16 cellular contexts compared by ENCODE assay signal in the genomic region with DNA sequence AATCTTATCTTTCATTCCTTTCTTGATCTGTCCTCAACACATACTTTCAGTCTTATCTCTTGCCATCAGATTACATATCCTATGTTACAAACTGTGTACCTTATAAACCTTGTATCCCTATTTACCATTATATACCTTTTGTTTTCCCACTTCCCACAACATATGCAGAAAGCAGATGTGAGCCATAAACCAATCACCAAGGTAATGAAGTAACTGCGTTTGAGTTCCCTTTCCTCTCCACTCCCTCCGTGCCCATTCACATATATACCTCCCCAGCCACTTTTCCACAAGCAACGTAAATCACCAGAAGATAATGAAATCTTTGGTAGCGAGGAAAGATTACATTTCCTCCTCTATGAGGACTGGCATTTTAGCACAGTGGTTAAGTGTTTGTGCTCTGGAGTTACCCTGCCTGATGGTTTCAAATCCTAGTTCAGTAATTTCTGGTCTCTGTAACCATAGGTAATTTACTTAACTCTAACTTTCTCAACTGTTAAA. TPM values are rescaled to one million over a fixed set of nuclear protein-coding genes. Genes with fewer than 3 reads are reported as not detected.
A peak's percentile ranks its signal among the peaks of the same experiment; 100 is the strongest.
DNase-seq lines count a peak whose midpoint lies in the region; ATAC-seq and TF ChIP-seq lines count a peak whose summit lies in the region.
"Had no signal": no experiment of that assay in that cellular context is flagged by ENCODE, and none has a peak within 500 bp of the region (broad histone marks: within the 10 kb centered on the region; RNA-seq: fewer than 3 reads in every experiment).

No MANE protein-coding gene starts in this region.

- H2BK5ac ChIP-seq in H9 (ENCODE audit: insufficient read length, low read length) = no peak overlapping the region

- intact Hi-C loops in uterus (cut with DNase I; ENCODE audit: low total_unique reads) = no loop called here
- intact Hi-C loops in heart right ventricle (cut with DNase I) = no loop called here

- H2BK20ac ChIP-seq in H9 (ENCODE audit: low read depth, low read length, poor library complexity, severe bottlenecking) = no peak overlapping the region

- no peak overlapping the region for H4K8ac ChIP-seq in H9 (replicated peaks; ENCODE audit: insufficient read length, low read depth, low read length)

- H4K5ac ChIP-seq in H9 (ENCODE audit: insufficient read length, low read depth, low read length) = no peak overlapping the region

- H3K23ac ChIP-seq in H9 (ENCODE audit: insufficient read length, low read depth, low read length) = no peak overlapping the region

- WGBS in H9 (ENCODE audit: extremely low coverage, insufficient read length, low lambda C conversion rate) = no CpG with 5 or more reads among the region's 4 CpGs
- 49 to 55% methylated on average over 4 of the region's 4 CpGs for WGBS in heart right ventricle, 2 donors

- H3K36me3 ChIP-seq in uterus (no peaks in the 10 kb centered on the region), heart right ventricle (no peaks in the 10 kb centered on the region), MG63 (no peaks in the 10 kb centered on the region)
- H3K36me3 ChIP-seq: BE2C had no signal

- no peaks in the 10 kb centered on the region for H3K27me3 Mint-ChIP-seq in H9 (ENCODE audit: low read depth)
- H3K27me3 Mint-ChIP-seq in activated naive CD8-positive, alpha-beta T cell treated with anti-CD3 and anti-CD28 coated beads for 36 hours = peaks cover 10% of the 10 kb centered on the region

- DNase-seq in H9 (no peak), SK-N-DZ (ENCODE audit: low spot score) (peak; percentile 90), left kidney (ENCODE audit: low read depth, low spot score) (peak; percentile 46), uterus (no peak), heart right ventricle (no peak), MG63 (no peak)
- DNase-seq in activated naive CD8-positive, alpha-beta T cell treated with anti-CD3 and anti-CD28 coated beads for 36 hours = no peak
- DNase-seq: BE2C; CD4-positive, alpha-beta memory T cell; DMS153; DMS79 treated with DMSO at 0.1 percent for 48 hours; EL had no signal

- no peak overlapping the region for H3K4me3 Mint-ChIP-seq in H9
- H3K4me3 Mint-ChIP-seq in activated naive CD8-positive, alpha-beta T cell treated with anti-CD3 and anti-CD28 coated beads for 36 hours = no peak overlapping the region
- H3K4me3 Mint-ChIP-seq: CD4-positive, alpha-beta memory T cell had no signal

- no peak overlapping the region for H2BK120ac ChIP-seq in H9 (ENCODE audit: low read depth, low read length, poor library complexity, severe bottlenecking)

- H3K4me3 ChIP-seq in uterus (no peak overlapping the region), heart right ventricle (no peak overlapping the region), MG63 (no peak overlapping the region)
- H3K4me3 ChIP-seq: A549 had no signal

- H3K79me1 ChIP-seq in H9 (ENCODE audit: insufficient read depth, low read depth, low read length, poor library complexity, severe bottlenecking) = no peaks in the 10 kb centered on the region

- H4K20me1 ChIP-seq in H9 (ENCODE audit: control insufficient read depth, insufficient read depth, insufficient read length) = no peaks in the 10 kb centered on the region

- H3K27ac ChIP-seq in H9 (ENCODE audit: insufficient read length, low read depth, low read length) (no peak overlapping the region), uterus (peak overlapping the region; percentile 39 to 67), heart right ventricle (no peak overlapping the region)
- H3K27ac ChIP-seq: A549, C4-2B, HL-60 had no signal

- no peak overlapping the region for H3K9ac ChIP-seq in H9 (ENCODE audit: extremely low read depth, insufficient read length, low read length)

- peak overlapping the region; percentile 68 for H2AFZ ChIP-seq in H9 (ENCODE audit: low read length)

- H3K4me2 ChIP-seq in H9 (ENCODE audit: insufficient read depth, insufficient read length, low read length) = no peak overlapping the region
- H3K4me2 ChIP-seq: A549 had no signal

- no peaks in the 10 kb centered on the region for H3K79me2 ChIP-seq in H9 (ENCODE audit: insufficient read depth, low read length)

- no peak for ATAC-seq in heart right ventricle
- ATAC-seq: A549, HCT116 had no signal

- H3K23me2 ChIP-seq in H9 (ENCODE audit: insufficient read length, low read depth, low read length, poor library complexity, severe bottlenecking) = no peaks in the 10 kb centered on the region

- no peak overlapping the region for H2BK15ac ChIP-seq in H9 (ENCODE audit: low read depth, low read length)

- H3K36me3 Mint-ChIP-seq in H9 (ENCODE audit: insufficient read depth in 1 of 3, low read depth in 3 of 3) = no peaks in the 10 kb centered on the region; a peak in 1 of 7 replicates
- H3K36me3 Mint-ChIP-seq in activated naive CD8-positive, alpha-beta T cell treated with anti-CD3 and anti-CD28 coated beads for 36 hours = no peaks in the 10 kb centered on the region
- H3K36me3 Mint-ChIP-seq: CD4-positive, alpha-beta memory T cell had no signal

- no peaks in the 10 kb centered on the region; a peak in 1 of 5 replicates for H3K9me3 Mint-ChIP-seq in H9
- no peaks in the 10 kb centered on the region for H3K9me3 Mint-ChIP-seq in activated naive CD8-positive, alpha-beta T cell treated with anti-CD3 and anti-CD28 coated beads for 36 hours
- H3K9me3 Mint-ChIP-seq: CD4-positive, alpha-beta memory T cell had no signal

- TF ChIP-seq CTCF in H9 (conservative IDR thresholded peaks at IDR 0.05) (no peak), uterus (IDR thresholded peaks at IDR 0.05) (no peak), heart right ventricle (IDR thresholded peaks at IDR 0.05) (no peak)

- no peak overlapping the region for H3K4ac ChIP-seq in H9 (ENCODE audit: low read depth, low read length)

- H2BK12ac ChIP-seq in H9 (ENCODE audit: insufficient read length, low read depth, low read length) = no peak overlapping the region

- no peak overlapping the region for H2AK5ac ChIP-seq in H9 (ENCODE audit: insufficient read length, low read length)

- H3K27ac Mint-ChIP-seq in H9 = peak overlapping the region in 1 of 3 experiments; percentile 14; a peak in 1 of 7 replicates
- H3K27ac Mint-ChIP-seq in activated naive CD8-positive, alpha-beta T cell treated with anti-CD3 and anti-CD28 coated beads for 36 hours = no peak overlapping the region
- H3K27ac Mint-ChIP-seq: CD4-positive, alpha-beta memory T cell had no signal

- no peaks in the 10 kb centered on the region for H3K9me3 ChIP-seq in H9 (ENCODE audit: control insufficient read depth, low read depth, low read length)
- no peaks in the 10 kb centered on the region for H3K9me3 ChIP-seq in uterus
- H3K9me3 ChIP-seq in heart right ventricle = no peaks in the 10 kb centered on the region
- H3K9me3 ChIP-seq in MG63 = no peaks in the 10 kb centered on the region
- H3K9me3 ChIP-seq: A549, BE2C had no signal

- no peak overlapping the region for H3K14ac ChIP-seq in H9 (ENCODE audit: insufficient read depth, low read length)

- H3K4me1 ChIP-seq in H9 (ENCODE audit: insufficient read depth, low read length) (peaks cover 3% of the 10 kb centered on the region; the same call in 1 of the 2 replicates), uterus (peaks cover 4 to 6% of the 10 kb centered on the region in 2 donors), heart right ventricle (no peaks in the 10 kb centered on the region)
- H3K4me1 ChIP-seq: A549 had no signal

- no peak overlapping the region for H4K91ac ChIP-seq in H9 (ENCODE audit: insufficient read length, low read depth, low read length)

- H3K4me1 Mint-ChIP-seq in H9 = peaks cover 7 to 8% of the 10 kb centered on the region in 2 experiments; a peak in 2 of 4 replicates
- no peaks in the 10 kb centered on the region for H3K4me1 Mint-ChIP-seq in activated naive CD8-positive, alpha-beta T cell treated with anti-CD3 and anti-CD28 coated beads for 36 hours

- no peak overlapping the region for H3K56ac ChIP-seq in H9 (ENCODE audit: insufficient read length, low read depth, low read length)

- H3K27me3 ChIP-seq in H9 (ENCODE audit: insufficient read depth, low read length) = no peaks in the 10 kb centered on the region
- no peaks in the 10 kb centered on the region for H3K27me3 ChIP-seq in uterus
- H3K27me3 ChIP-seq in heart right ventricle = no peaks in the 10 kb centered on the region
- H3K27me3 ChIP-seq in MG63 = no peaks in the 10 kb centered on the region

- no peak for TF ChIP-seq POLR2A in uterus (IDR thresholded peaks at IDR 0.05)

- H3K18ac ChIP-seq in H9 (ENCODE audit: insufficient read length, low read depth, low read length) = no peak overlapping the region

- H3T11ph ChIP-seq in H9 (ENCODE audit: low read length) = no peak overlapping the region

RNA-seq across cellular contexts. Expression of a gene that starts 55.5 kb away (rescaled TPM):
- total RNA-seq in H9 (2021) (49.3 and 50.8 TPM in 2 replicates), uterus (100 to 1,000 TPM in 1 of 4 donors, 10 to 100 TPM in 3; 34.1 to 161 (median 52.5) TPM), heart right ventricle (10 to 100 TPM; 14.1 to 16.8 (median 14.8) TPM)
- polyA plus RNA-seq in SK-N-DZ (2014; cell fraction: cytosol; rRNA removed) = 56.7 and 60.2 TPM in 2 replicates
- polyA plus RNA-seq in SK-N-DZ (2014; cell fraction: nucleus; rRNA removed) = 65.5 and 84.5 TPM in 2 replicates
- total RNA-seq in activated naive CD8-positive, alpha-beta T cell treated with anti-CD3 and anti-CD28 coated beads for 36 hours = 10 to 100 TPM; 41.6 to 43.1 TPM
- polyA plus RNA-seq in heart right ventricle = 10 to 100 TPM; 11.9 to 21.4 TPM
- 17.2 and 22.2 TPM in 2 replicates for total RNA-seq in MG63 (2014; rRNA removed; shearing (Covaris generic); ENCODE audit: low replicate concordance)

Comparison
In these comparisons a context has a peak if more than half of its experiments do, and no peak if none do; other contexts are left out.
1. DNase-seq: peak in SK-N-DZ (single experiment) and left kidney (single experiment); none in H9 (single experiment), uterus (0 of 2), activated naive CD8-positive, alpha-beta T cell treated with anti-CD3 and anti-CD28 coated beads for 36 hours (single experiment), heart right ventricle (0 of 2) and MG63 (single experiment).
2. H3K27ac ChIP-seq: peak in uterus (2 of 2); none in H9 (single experiment) and heart right ventricle (0 of 10).